8 cellular contexts compared by ENCODE assay signal in the genomic region with DNA sequence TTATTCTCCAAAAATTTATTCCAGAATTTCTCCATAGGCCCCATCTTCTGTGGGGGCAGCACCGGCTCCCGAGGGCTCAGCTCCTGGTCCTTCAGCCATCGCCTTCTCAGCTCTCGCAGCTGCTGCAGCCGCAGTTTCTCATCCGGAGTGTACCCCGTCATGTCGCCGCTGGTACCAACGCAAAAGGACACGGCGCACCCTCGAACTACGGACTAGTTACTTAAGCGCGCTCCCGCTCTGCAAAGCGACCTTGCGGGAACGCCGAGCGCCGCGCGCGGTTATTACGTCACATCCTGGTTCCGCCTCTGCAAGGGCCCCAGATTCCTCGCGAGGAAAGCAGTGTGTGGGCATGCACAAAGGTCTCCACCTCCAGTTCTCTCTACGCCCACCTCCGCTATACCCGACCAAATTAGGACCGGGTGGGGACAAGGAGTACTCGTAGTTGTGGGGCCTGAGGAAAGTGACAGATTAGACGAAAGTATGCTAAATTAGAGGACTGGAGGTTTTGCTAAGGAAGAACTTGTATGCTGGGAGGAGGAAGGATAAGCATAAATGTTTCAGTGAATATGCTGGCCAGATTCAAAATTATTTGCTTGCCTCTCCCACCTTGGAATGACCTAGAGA. TPM values are rescaled to one million over a fixed set of nuclear protein-coding genes. Genes with fewer than 3 reads are reported as not detected.
DNase-seq lines count a peak whose midpoint lies in the region; ATAC-seq and TF ChIP-seq lines count a peak whose summit lies in the region.

A gene (minus strand): TSS at position 260 of the 624 bp plus-strand sequence. CDS start 99 bp downstream, at position 161.

- peak within 1 kb of the TSS; percentile 88 for H3K4me2 ChIP-seq in KMS-11

- DNase-seq in DMS53 (lab: John Stamatoyannopoulos, UW) = peak; percentile 96
- peak; percentile 94 to 99 (median 96) for DNase-seq in Peyer's patch
- peak; percentile 94 to 96 for DNase-seq in activated T-cell treated with anti-CD3 and anti-CD28 coated beads, Interleukin-2, amount 50 U/mL, for 48 hours
- DNase-seq in myocyte (ENCODE audit: low read depth) = peak; percentile 96
- peak; percentile 85 to 92 for DNase-seq in stimulated activated CD8-positive, alpha-beta memory T cell treated with anti-CD3 and anti-CD28 coated beads, Interleukin-7, amount 100 ng/mL, for 48 hours (ENCODE audit: extremely low read depth in 1 of 2, low read depth in 1 of 2)

- H3K9ac ChIP-seq in KMS-11 = peak within 1 kb of the TSS; percentile 75

- H3K9me3 ChIP-seq in Peyer's patch = no peaks in the 10 kb centered on the region

- H4K20me1 ChIP-seq in KMS-11 (ENCODE audit: insufficient read depth) = no peaks in the 10 kb centered on the region

- H3K27me3 ChIP-seq in KMS-11 (ENCODE audit: insufficient read depth, low read depth) = no peaks in the 10 kb centered on the region
- no peaks in the 10 kb centered on the region for H3K27me3 ChIP-seq in Peyer's patch

- peak; percentile 87 to 89 for TF ChIP-seq POLR2A in Peyer's patch (IDR thresholded peaks at IDR 0.05)

- H3K4me1 ChIP-seq in KMS-11 (ENCODE audit: low read depth, poor library complexity, severe bottlenecking) (peaks cover 20% of the 10 kb centered on the region), Peyer's patch (peaks cover 0 to 15% (median 3%) of the 10 kb centered on the region in 4 donors)

- H2AFZ ChIP-seq in KMS-11 (ENCODE audit: low read depth) = peak within 1 kb of the TSS; percentile 76

- peaks cover 32% of the 10 kb centered on the region; the same call in 1 of the 2 replicates for H3K79me2 ChIP-seq in KMS-11 (ENCODE audit: insufficient read depth, low read depth)

- H3K4me3 ChIP-seq in KMS-11 (IDR thresholded peaks at IDR 0.05; ENCODE audit: insufficient read depth, low read depth, low read length) = no peak within 1 kb of the TSS
- H3K4me3 ChIP-seq in Peyer's patch = peak within 1 kb of the TSS; percentile 52 to 89 (median 64)

- H3K27ac ChIP-seq in KMS-11 (peak within 1 kb of the TSS; percentile 77), Peyer's patch (peak within 1 kb of the TSS; percentile 77 to 94 (median 88))

- H3K36me3 ChIP-seq in KMS-11 (ENCODE audit: insufficient read depth) (no peaks in the 10 kb centered on the region), Peyer's patch (peaks cover 0 to 2% (median 0%) of the 10 kb centered on the region in 3 donors)

- no peak for TF ChIP-seq CTCF in KMS-11 (conservative IDR thresholded peaks at IDR 0.05; ENCODE audit: low read depth, low read length)
- TF ChIP-seq CTCF in Peyer's patch (IDR thresholded peaks at IDR 0.05) = peak in 1 of 6 experiments; percentile 13

- ATAC-seq in GM21737 (IDR thresholded peaks at IDR 0.05; ENCODE audit: unreplicated experiment) (peak; percentile 89), esophagus mucosa (peak; percentile 97)

RNA-seq across cellular contexts. Expression of the gene that starts here (rescaled TPM):
- 10 to 100 TPM; 22.0 to 62.7 (median 33.5) TPM for total RNA-seq in Peyer's patch
- 39.2 TPM for total RNA-seq in esophagus mucosa
- total RNA-seq in myocyte = 76.1 and 78.4 TPM in 2 replicates
- polyA plus RNA-seq in myocyte (2012) = 88.8 TPM
